ENCODE assay signal across 1 cellular context in genomic region chr6:112144145-112144926, GRCh38.
TF ChIP-seq lines count a peak whose summit lies in the region.

No MANE protein-coding gene starts in this region.

TF ChIP-seq in K562, 482 proteins besides CTCF, POLR2A, EP300 and RAD21:
- no peak for TF ChIP-seq TSC22D4 (tag; IDR thresholded peaks at IDR 0.05)
- TF ChIP-seq ESRRA (IDR thresholded peaks at IDR 0.05; ENCODE audit: borderline replicate concordance, low read depth): no peak
- TF ChIP-seq ZHX1 (conservative IDR thresholded peaks at IDR 0.05; ENCODE audit: low read length): no peak
- TF ChIP-seq ZC3H11A (IDR thresholded peaks at IDR 0.05; ENCODE audit: low read depth, low read length): no peak
- TF ChIP-seq ARID1B (IDR thresholded peaks at IDR 0.05): no peak
- TF ChIP-seq CTBP1 (IDR thresholded peaks at IDR 0.05; ENCODE audit: borderline replicate concordance): no peak
- TF ChIP-seq CBFB (CRISPR knock-in tag; IDR thresholded peaks at IDR 0.05): no peak
- TF ChIP-seq CHD4 (IDR thresholded peaks at IDR 0.05; ENCODE audit: insufficient read depth, insufficient replicate concordance, low read depth, low read length, poor library complexity, severe bottlenecking): no peak
- TF ChIP-seq SRF (CRISPR knock-in tag; IDR thresholded peaks at IDR 0.05): no peak
